ENCODE assay signal across 22 cellular contexts in the genomic region with DNA sequence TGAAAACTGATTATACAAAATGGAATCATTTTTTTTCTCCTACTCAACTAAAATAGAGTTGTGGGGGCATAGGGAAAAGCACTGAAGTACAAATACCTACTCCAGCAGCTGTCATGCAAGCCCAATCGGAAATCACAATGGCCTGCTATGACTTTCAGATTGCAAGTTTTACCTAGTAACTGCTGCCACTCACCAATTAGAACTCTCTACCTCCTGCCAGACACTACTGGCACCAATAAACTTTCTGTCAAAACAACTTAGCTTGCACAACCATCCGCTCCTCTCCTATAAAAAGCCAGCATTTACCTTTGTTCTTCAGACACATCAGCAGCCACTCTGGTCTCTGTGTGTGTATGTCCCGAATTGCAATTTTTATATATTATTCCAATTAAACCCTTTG. TPM values are rescaled to one million over a fixed set of nuclear protein-coding genes. Genes with fewer than 3 reads are reported as not detected.
"Had no signal": no experiment of that assay in that cellular context is flagged by ENCODE, and none has a peak within 500 bp of the region (broad histone marks: within the 10 kb centered on the region; RNA-seq: fewer than 3 reads in every experiment).

No MANE protein-coding gene starts in this region.

- H3K4me1 Mint-ChIP-seq: activated CD4-positive, alpha-beta memory T cell treated with anti-CD3 and anti-CD28 coated beads, Interleukin-2, amount 10 ng/mL, durations not matched to agents 7 days and 5 days; activated CD4-positive, alpha-beta T cell treated with anti-CD3 and anti-CD28 coated beads, Interleukin-2, amount 10 ng/mL, durations not matched to agents 24 days and 14 days; immature natural killer cell; natural killer cell; T-helper 17 cell had no signal

- H3K4me3 ChIP-seq: body of pancreas, cardiac muscle cell, left ventricle myocardium inferior, ovary, prostate gland, thyroid gland had no signal

- H3K27ac ChIP-seq: body of pancreas, cardiac muscle cell, left ventricle myocardium inferior, neutrophil, ovary, prostate gland, thyroid gland had no signal

- H3K4me1 ChIP-seq: body of pancreas, left ventricle myocardium inferior, prostate gland, thyroid gland had no signal

- H3K36me3 ChIP-seq: cardiac muscle cell, left ventricle myocardium inferior, neutrophil, ovary, prostate gland, thyroid gland had no signal

- H3K4me3 Mint-ChIP-seq: activated CD4-positive, alpha-beta memory T cell treated with anti-CD3 and anti-CD28 coated beads, Interleukin-2, amount 10 ng/mL, durations not matched to agents 7 days and 5 days; activated CD4-positive, alpha-beta T cell treated with anti-CD3 and anti-CD28 coated beads, Interleukin-2, amount 10 ng/mL, durations not matched to agents 24 days and 14 days; activated naive CD4-positive, alpha-beta T cell treated with anti-CD3 and anti-CD28 coated beads for 36 hours; activated T-cell treated with anti-CD3 and anti-CD28 coated beads, Interleukin-2, amount 50 U/mL, for 72 hours; immature natural killer cell; natural killer cell; stimulated activated naive CD8-positive, alpha-beta T cell treated with anti-CD3 and anti-CD28 coated beads, Interleukin-15, Interleukin-2, amounts not matched to agents 100 ng/mL and 50 ng/mL, for 24 hours; T-helper 17 cell had no signal

- H3K9me3 Mint-ChIP-seq: activated CD4-positive, alpha-beta T cell treated with anti-CD3 and anti-CD28 coated beads, Interleukin-2, amount 10 ng/mL, durations not matched to agents 24 days and 14 days; activated naive CD4-positive, alpha-beta T cell treated with anti-CD3 and anti-CD28 coated beads for 36 hours; stimulated activated naive CD8-positive, alpha-beta T cell treated with anti-CD3 and anti-CD28 coated beads, Interleukin-15, Interleukin-2, amounts not matched to agents 100 ng/mL and 50 ng/mL, for 24 hours had no signal

- H3K9me3 ChIP-seq: body of pancreas, left ventricle myocardium inferior, neutrophil, ovary, prostate gland, thyroid gland had no signal

- DNase-seq: activated CD4-positive, alpha-beta memory T cell treated with anti-CD3 and anti-CD28 coated beads, Interleukin-2, amount 10 ng/mL, durations not matched to agents 7 days and 5 days; activated CD4-positive, alpha-beta T cell treated with anti-CD3 and anti-CD28 coated beads, Interleukin-2, amount 10 ng/mL, durations not matched to agents 24 days and 14 days; activated effector memory CD4-positive, alpha-beta T cell treated with Interleukin-2 at 50 U/mL for 16 hours; activated naive CD4-positive, alpha-beta T cell treated with anti-CD3 and anti-CD28 coated beads for 36 hours; activated T-cell treated with anti-CD3 and anti-CD28 coated beads, Interleukin-2, amount 50 U/mL, for 72 hours; amygdala; body of pancreas; immature natural killer cell; kidney glomerular epithelial cell; left ventricle myocardium inferior; natural killer cell; ovary; stimulated activated CD4-positive, alpha-beta T cell treated with anti-CD3 and anti-CD28 coated beads, Interleukin-12 subunit alpha, Interleukin-12 subunit beta, amount 100 ng/mL, for 4 hours; stimulated activated CD4-positive, alpha-beta T cell treated with anti-CD3 and anti-CD28 coated beads, Interleukin-1b, Interleukin-23, amount 100 ng/mL, for 48 hours; substantia nigra; T-helper 17 cell; thyroid gland had no signal

- H3K36me3 Mint-ChIP-seq: immature natural killer cell, natural killer cell had no signal

- H3K27me3 ChIP-seq: body of pancreas, cardiac muscle cell, neutrophil, ovary, thyroid gland had no signal

- FAIRE-seq: endometrium had no signal

- ATAC-seq: activated T-cell treated with anti-CD3 and anti-CD28 coated beads, Interleukin-2, amount 50 U/mL, for 72 hours; body of pancreas; natural killer cell; T-helper 17 cell had no signal

- H3K27ac Mint-ChIP-seq: activated CD4-positive, alpha-beta memory T cell treated with anti-CD3 and anti-CD28 coated beads, Interleukin-2, amount 10 ng/mL, durations not matched to agents 7 days and 5 days; activated CD4-positive, alpha-beta T cell treated with anti-CD3 and anti-CD28 coated beads, Interleukin-2, amount 10 ng/mL, durations not matched to agents 24 days and 14 days; activated naive CD4-positive, alpha-beta T cell treated with anti-CD3 and anti-CD28 coated beads for 36 hours; activated T-cell treated with anti-CD3 and anti-CD28 coated beads, Interleukin-2, amount 50 U/mL, for 72 hours; immature natural killer cell; natural killer cell; stimulated activated naive CD8-positive, alpha-beta T cell treated with anti-CD3 and anti-CD28 coated beads, Interleukin-15, Interleukin-2, amounts not matched to agents 100 ng/mL and 50 ng/mL, for 24 hours; T-helper 17 cell had no signal

- H3K27me3 Mint-ChIP-seq: activated CD4-positive, alpha-beta memory T cell treated with anti-CD3 and anti-CD28 coated beads, Interleukin-2, amount 10 ng/mL, durations not matched to agents 7 days and 5 days; activated CD4-positive, alpha-beta T cell treated with anti-CD3 and anti-CD28 coated beads, Interleukin-2, amount 10 ng/mL, durations not matched to agents 24 days and 14 days; T-helper 17 cell had no signal

RNA-seq across cellular contexts. Expression of gene TRPC4, which starts 9.3 kb away (rescaled TPM):
- total RNA-seq: activated CD4-positive, alpha-beta memory T cell treated with anti-CD3 and anti-CD28 coated beads, Interleukin-2, amount 10 ng/mL, durations not matched to agents 7 days and 5 days; activated CD4-positive, alpha-beta T cell treated with anti-CD3 and anti-CD28 coated beads, Interleukin-2, amount 10 ng/mL, durations not matched to agents 24 days and 14 days; activated naive CD4-positive, alpha-beta T cell treated with anti-CD3 and anti-CD28 coated beads for 36 hours; activated T-cell treated with anti-CD3 and anti-CD28 coated beads, Interleukin-2, amount 50 U/mL, for 72 hours; natural killer cell; T-helper 17 cell had no signal
- polyA plus RNA-seq: immature natural killer cell had no signal
